ENCODE assay signal across 1 cellular context in genomic region chr5:119078870-119079269, GRCh38.
TF ChIP-seq lines count a peak whose summit lies in the region.

No MANE protein-coding gene starts in this region.

TF ChIP-seq in K562, 482 proteins besides CTCF, POLR2A, EP300 and RAD21:
- TF ChIP-seq CEBPB (tag; IDR thresholded peaks at IDR 0.05) (0 out of 2 replicates have a peak, but pooled peaks have one; percentile 3), ZBED1 (IDR thresholded peaks at IDR 0.05) (no peak)
